In the genomic region with DNA sequence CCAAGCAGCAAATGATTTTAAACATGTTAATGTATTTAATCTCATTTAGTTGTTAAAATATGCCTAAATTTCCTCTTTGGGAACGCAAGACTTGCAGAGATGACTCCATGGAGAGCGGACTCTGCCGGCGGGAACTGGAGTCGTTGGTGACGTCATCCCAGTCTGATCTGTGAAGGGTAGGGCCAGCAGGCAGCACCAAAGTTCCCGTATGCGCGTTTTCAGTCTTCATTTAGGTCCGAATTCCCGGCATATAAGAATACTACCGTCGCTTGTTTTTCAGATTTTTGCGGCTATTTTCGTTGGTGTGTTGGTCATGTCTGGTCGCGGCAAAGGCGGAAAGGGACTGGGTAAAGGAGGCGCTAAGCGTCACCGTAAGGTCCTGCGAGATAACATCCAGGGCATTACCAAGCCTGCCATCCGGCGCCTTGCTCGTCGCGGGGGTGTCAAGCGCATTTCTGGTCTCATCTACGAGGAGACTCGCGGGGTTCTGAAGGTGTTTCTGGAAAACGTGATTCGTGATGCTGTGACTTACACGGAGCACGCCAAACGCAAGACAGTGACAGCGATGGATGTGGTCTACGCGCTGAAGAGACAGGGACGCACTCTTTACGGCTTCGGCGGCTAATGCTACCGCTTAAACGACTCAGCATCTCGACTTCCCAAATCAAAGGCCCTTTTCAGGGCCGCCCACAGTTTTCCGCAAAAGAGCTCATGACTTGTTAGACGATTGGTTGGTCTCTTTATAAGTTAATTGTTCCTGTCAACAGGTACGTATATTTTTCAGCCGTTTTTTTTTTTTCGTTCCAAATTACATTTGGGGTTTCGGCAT, we compare ENCODE assay signal across 8 cellular contexts.
DNase-seq lines count a peak whose midpoint lies in the region; ATAC-seq lines count a peak whose summit lies in the region.

No MANE protein-coding gene starts in this region.

- ATAC-seq in GM19035 (IDR thresholded peaks at IDR 0.05; ENCODE audit: unreplicated experiment) (peak; percentile 57), HG03354 (IDR thresholded peaks at IDR 0.05; ENCODE audit: poor library complexity, severe bottlenecking, unreplicated experiment) (peak; percentile 58), left lobe of liver (peak; percentile 86)

- DNase-seq in AG20443 (ENCODE audit: low spot score): peak; percentile 91
- peak; percentile 84 for DNase-seq in NCI-H510A (lab: John Stamatoyannopoulos, UW)
- DNase-seq in activated CD4-positive, alpha-beta T cell treated with anti-CD3 and anti-CD28 coated beads for 4 hours: peak; percentile 84 to 85
- DNase-seq in dedifferentiated amniotic fluid mesenchymal stem cell (ENCODE audit: extremely low spot score): peak; percentile 99
- DNase-seq in left lobe of liver (ENCODE audit: low spot score): peak; percentile 95
- peak; percentile 78 for DNase-seq in stimulated activated CD4-positive, alpha-beta T cell treated with anti-CD3 and anti-CD28 coated beads, Interleukin-2, amount 100 ng/mL, for 4 hours (ENCODE audit: low read depth)

Comparison
In these comparisons a context has a peak if more than half of its experiments do, and no peak if none do; other contexts are left out.
1. Peak in every context shown above with its lines: DNase-seq and ATAC-seq.